ENCODE assay signal across 25 cellular contexts in the genomic region with DNA sequence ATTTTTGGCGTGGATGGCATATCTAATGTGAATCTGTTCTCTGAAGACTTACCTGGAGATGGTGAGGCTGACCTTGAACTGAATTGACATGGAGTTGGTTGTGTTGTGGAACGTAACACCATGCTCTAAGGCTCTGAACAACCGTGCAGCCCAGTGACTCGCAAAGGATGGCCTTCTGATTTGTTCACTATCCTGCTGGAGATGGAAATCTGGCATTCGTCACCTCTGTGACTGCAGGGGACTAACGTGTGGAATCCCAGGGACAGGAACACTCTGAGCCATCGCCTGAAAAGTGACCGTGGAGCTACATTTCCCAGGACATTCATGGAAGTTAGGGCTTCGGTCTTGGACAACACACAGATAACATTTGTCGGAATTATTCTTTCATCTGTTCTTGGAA.
DNase-seq lines count a peak whose midpoint lies in the region; ATAC-seq, FAIRE-seq and TF ChIP-seq lines count a peak whose summit lies in the region.
"Had no signal": no experiment of that assay in that cellular context is flagged by ENCODE, and none has a peak within 500 bp of the region (broad histone marks: within the 10 kb centered on the region; RNA-seq: fewer than 3 reads in every experiment).

No MANE protein-coding gene starts in this region.

- POLR2A ChIA-PET in H1 (lab: Charles Lee; ENCODE audit: partially characterized antibody) (no interaction called here), PC-3 (lab: Charles Lee; ENCODE audit: unreplicated experiment) (no interaction called here)

- BruUV-seq in PC-3 (replicated peaks; lab: Mats Ljungman, UMichigan), result no TSS peak

- H2BK15ac ChIP-seq in H1 (ENCODE audit: low read length), result no peak overlapping the region

- H3K4me1 Mint-ChIP-seq in type B pancreatic cell (ENCODE audit: unreplicated experiment), result peaks cover 7% of the 10 kb centered on the region

- H3K9me2 ChIP-seq in PC-3 (replicated peaks; ENCODE audit: low read length), result no peaks in the 10 kb centered on the region

- no peak overlapping the region for H3K23ac ChIP-seq in H1 (ENCODE audit: insufficient read length)

- H3K79me1 ChIP-seq in H1 (ENCODE audit: low read depth, low read length), result 0 out of 2 replicates have a peak, but pooled peaks cover 7% of the 10 kb centered on the region

- H3K27ac Mint-ChIP-seq in type B pancreatic cell, result peak overlapping the region; percentile 95
- H3K27ac Mint-ChIP-seq: CD8-positive, alpha-beta T cell had no signal

- no peak overlapping the region for H3K4me3 Mint-ChIP-seq in type B pancreatic cell
- H3K4me3 Mint-ChIP-seq: CD8-positive, alpha-beta T cell had no signal

- H2BK120ac ChIP-seq in H1 (replicated peaks; ENCODE audit: low read depth, low read length), result no peak overlapping the region

- H2BK20ac ChIP-seq in H1 (ENCODE audit: low read length), result no peak overlapping the region

- FAIRE-seq in H1 (lab: Jason Lieb, UNC), result no peak
- FAIRE-seq: GM12891, GM18507, H54, HepG2 had no signal

- H2AFZ ChIP-seq in H1 (ENCODE audit: low read length), result no peak overlapping the region
- no peak overlapping the region for H2AFZ ChIP-seq in PC-3 (ENCODE audit: low read length)

- no peaks in the 10 kb centered on the region for H3K27me3 Mint-ChIP-seq in type B pancreatic cell

- TF ChIP-seq CTCF in cardiac muscle cell (IDR thresholded peaks at IDR 0.05; ENCODE audit: low read depth, low read length) (no peak), H1 (IDR thresholded peaks at IDR 0.05; ENCODE audit: control extremely low read depth in 1 of 3, insufficient read depth in 1 of 3, low read depth in 1 of 3, low read length in 3 of 3) (no peak), type B pancreatic cell (conservative IDR thresholded peaks at IDR 0.05) (no peak), PC-3 (conservative IDR thresholded peaks at IDR 0.05; ENCODE audit: low read depth, low read length) (no peak)

- H3K27me3 ChIP-seq in cardiac muscle cell (no peaks in the 10 kb centered on the region), H1 (replicated peaks in 1 of 4; ENCODE audit: control insufficient read depth in 3 of 4, extremely low read depth in 1 of 4, insufficient read depth in 3 of 4, low read length in 3 of 4) (no peaks in the 10 kb centered on the region), mucosa of rectum (ENCODE audit: control insufficient read depth in 2 of 2, insufficient read depth in 2 of 2, low read length in 2 of 2) (no peaks in the 10 kb centered on the region), PC-3 (ENCODE audit: low read length) (no peaks in the 10 kb centered on the region)
- H3K27me3 ChIP-seq: BLaER1 treated with 17β-estradiol and CSF1 and Interleukin-3, amounts not matched to agents 10 nM and 100 nM had no signal

- H4K8ac ChIP-seq in H1 (ENCODE audit: extremely low read depth, insufficient read depth, low read length), result no peak overlapping the region

- no peaks in the 10 kb centered on the region for H3K9me3 Mint-ChIP-seq in type B pancreatic cell
- H3K9me3 Mint-ChIP-seq: CD8-positive, alpha-beta T cell had no signal

- no peak overlapping the region for H3K18ac ChIP-seq in H1 (ENCODE audit: extremely low read depth, low read length)

- WGBS in H1 (ENCODE audit: extremely low coverage in 1 of 2, insufficient coverage in 1 of 2, insufficient read length in 1 of 2, insufficient replicate concordance in 2 of 2, low coverage in 1 of 2, low lambda C conversion rate in 2 of 2, missing lambda C conversion rate in 1 of 2), 2 experiments, result 93% methylated on average over 10 of the region's 10 CpGs; no CpG with 5 or more reads in 1 of the 2 experiments

- no peak overlapping the region for H3K4ac ChIP-seq in H1 (replicated peaks; ENCODE audit: insufficient read length, low read depth, low read length)

- peaks cover 7% of the 10 kb centered on the region for H3K4me1 ChIP-seq in cardiac muscle cell (ENCODE audit: low read depth)
- H3K4me1 ChIP-seq in H1 (replicated peaks in 1 of 4; ENCODE audit: control insufficient read depth in 3 of 4, insufficient read depth in 4 of 4, low read length in 3 of 4), result peaks cover 0 to 10% (median 4%) of the 10 kb centered on the region in 4 experiments; a peak in 5 of 7 replicates
- peaks cover 20 to 27% of the 10 kb centered on the region in 2 donors for H3K4me1 ChIP-seq in mucosa of rectum (ENCODE audit: control insufficient read depth in 2 of 2, insufficient read depth in 2 of 2, low read length in 2 of 2)
- H3K4me1 ChIP-seq in PC-3 (ENCODE audit: insufficient read depth, low read length), result peaks cover 20% of the 10 kb centered on the region

- CTCF ChIA-PET in H1 (lab: Charles Lee; ENCODE audit: partially characterized antibody) (interaction anchor here (0.5 kb wide), 1 partner anchor 53 kb away, joined by 3 read pairs; no protein-coding TSS in a partner anchor), PC-3 (lab: Charles Lee) (no interaction called here)

- H3K4me2 ChIP-seq in H1 (ENCODE audit: insufficient read depth in 1 of 2, low read depth in 2 of 2, low read length in 2 of 2) (no peak overlapping the region), PC-3 (ENCODE audit: low read length) (no peak overlapping the region)

- H3K56ac ChIP-seq in H1 (replicated peaks; ENCODE audit: insufficient read length, low read depth, low read length), result no peak overlapping the region

- no peak overlapping the region for H4K5ac ChIP-seq in H1 (ENCODE audit: insufficient read length, low read depth, low read length)

- no peak overlapping the region for H3K9ac ChIP-seq in H1 (replicated peaks in 1 of 4; ENCODE audit: extremely low read depth in 1 of 4, low read depth in 3 of 4, low read length in 3 of 4)
- peak overlapping the region in 1 of 2 donors; percentile 66 for H3K9ac ChIP-seq in mucosa of rectum (ENCODE audit: low read depth in 1 of 2, low read length in 2 of 2)
- H3K9ac ChIP-seq in PC-3 (ENCODE audit: low read length), result no peak overlapping the region

- H3K9me3 ChIP-seq in cardiac muscle cell (ENCODE audit: low read depth) (no peaks in the 10 kb centered on the region), H1 (ENCODE audit: insufficient read depth in 2 of 2, low read depth in 1 of 2, low read length in 1 of 2) (peaks cover 0 to 8% of the 10 kb centered on the region in 2 experiments; a peak in 2 of 4 replicates), mucosa of rectum (ENCODE audit: control insufficient read depth in 2 of 2, low read length in 2 of 2) (no peaks in the 10 kb centered on the region), PC-3 (ENCODE audit: low read length) (no peaks in the 10 kb centered on the region)
- H3K9me3 ChIP-seq: BLaER1 treated with 17β-estradiol and CSF1 and Interleukin-3, amounts not matched to agents 10 nM and 100 nM had no signal

- H2BK12ac ChIP-seq in H1 (ENCODE audit: low read depth, low read length), result 0 out of 2 replicates have a peak overlapping the region, but pooled peaks have one; percentile 11

- no peak for TF ChIP-seq EP300 in H1 (IDR thresholded peaks at IDR 0.05; ENCODE audit: borderline replicate concordance in 1 of 2, low read depth in 2 of 2, low read length in 2 of 2)

- no peak overlapping the region for H3K14ac ChIP-seq in H1 (ENCODE audit: insufficient read length)

- TF ChIP-seq RAD21 in H1 (IDR thresholded peaks at IDR 0.05 in 1 of 2, conservative IDR thresholded peaks at IDR 0.05 in 1 of 2; ENCODE audit: low read depth in 2 of 2, low read length in 2 of 2), result no peak

- H3K79me2 ChIP-seq in H1 (ENCODE audit: control insufficient read depth in 1 of 2, insufficient read depth in 2 of 2, low read length in 2 of 2), result no peaks in the 10 kb centered on the region; a peak in 1 of 4 replicates
- no peaks in the 10 kb centered on the region for H3K79me2 ChIP-seq in PC-3 (ENCODE audit: low read length)

- no peak for DNase-seq in cardiac muscle cell (ENCODE audit: low read depth in 1 of 2, low spot score in 1 of 2)
- DNase-seq in Right ventricle myocardium superior, result no peak
- no peak for DNase-seq in H1 (ENCODE audit: low read depth in 1 of 2, low spot score in 2 of 2)
- DNase-seq in type B pancreatic cell (ENCODE audit: extremely low spot score, unreplicated experiment), result no peak
- DNase-seq in PC-3, result no peak
- no peak for DNase-seq in dedifferentiated amniotic fluid mesenchymal stem cell (ENCODE audit: extremely low spot score)
- DNase-seq: 8988T; CD8-positive, alpha-beta T cell; KG1; NCI-H1092; NCI-H1436; NCI-H187 treated with DMSO at 0.1 percent for 48 hours; NCI-H2107; NCI-H446 treated with DMSO at 0.1 percent for 48 hours; NCI-H69; SIG-M5 had no signal

- H4K91ac ChIP-seq in H1 (replicated peaks; ENCODE audit: insufficient read length, low read length), result no peak overlapping the region

- TF ChIP-seq POLR2A in H1 (IDR thresholded peaks at IDR 0.05; ENCODE audit: control extremely low read depth in 1 of 2, low read depth in 2 of 2, low read length in 2 of 2), result no peak

- H2BK5ac ChIP-seq in H1 (ENCODE audit: low read depth, low read length), result no peak overlapping the region

- no peaks in the 10 kb centered on the region for H3F3A ChIP-seq in PC-3 (ENCODE audit: low read length, unreplicated experiment)

- ATAC-seq in Right ventricle myocardium superior (ENCODE audit: poor library complexity) (no peak), GM21576 (IDR thresholded peaks at IDR 0.05; ENCODE audit: unreplicated experiment) (no peak), PC-3 (no peak)
- ATAC-seq: HepG2, SK-N-SH treated with all-trans-retinoic acid at 6 μM for 48 hours had no signal

- 0 out of 2 replicates have a peak overlapping the region, but pooled peaks have one; percentile 26 for H2AK5ac ChIP-seq in H1 (ENCODE audit: low read depth, low read length)

- H3K27ac ChIP-seq in cardiac muscle cell (peak overlapping the region; percentile 67), H1 (ENCODE audit: low read depth, low read length) (no peak overlapping the region), mucosa of rectum (ENCODE audit: low read depth in 2 of 2, low read length in 2 of 2) (peak overlapping the region; percentile 93 to 95), PC-3 (ENCODE audit: low read length) (no peak overlapping the region)
- H3K27ac ChIP-seq: RWPE1 had no signal

- H3K36me3 ChIP-seq in cardiac muscle cell (peaks cover 6% of the 10 kb centered on the region), H1 (ENCODE audit: control insufficient read depth in 2 of 4, insufficient read depth in 4 of 4, low read length in 3 of 4) (peaks cover 0 to 16% (median 4%) of the 10 kb centered on the region in 4 experiments; a peak in 5 of 8 replicates), mucosa of rectum (ENCODE audit: control insufficient read depth in 2 of 2, insufficient read depth in 2 of 2, low read length in 2 of 2) (peaks cover 11 to 16% of the 10 kb centered on the region in 2 donors), PC-3 (ENCODE audit: low read depth, low read length) (peaks cover 3% of the 10 kb centered on the region; the same call in 1 of the 2 replicates)

- no peaks in the 10 kb centered on the region for H3K23me2 ChIP-seq in H1 (ENCODE audit: low read depth, low read length)

- H3K4me3 ChIP-seq in cardiac muscle cell, result no peak overlapping the region
- H3K4me3 ChIP-seq in H1 (ENCODE audit: extremely low read depth in 1 of 4, insufficient read depth in 2 of 4, low read depth in 3 of 4, low read length in 4 of 4), result no peak overlapping the region
- H3K4me3 ChIP-seq in mucosa of rectum (ENCODE audit: low read length in 2 of 2), result no peak overlapping the region
- no peak overlapping the region for H3K4me3 ChIP-seq in PC-3 (ENCODE audit: low read length)
- H3K4me3 ChIP-seq: BLaER1 treated with 17β-estradiol and CSF1 and Interleukin-3, amounts not matched to agents 10 nM and 100 nM had no signal

- peaks cover 19% of the 10 kb centered on the region for H3K36me3 Mint-ChIP-seq in type B pancreatic cell

- intact Hi-C loops in Right ventricle myocardium superior (cut with DNase I), result no loop called here
- intact Hi-C loops in PC-3 (cut with micrococcal nuclease), result no loop called here

- H4K20me1 ChIP-seq in H1 (replicated peaks in 1 of 2; ENCODE audit: control insufficient read depth in 1 of 2, insufficient read depth in 2 of 2, low read length in 2 of 2) (no peaks in the 10 kb centered on the region), PC-3 (ENCODE audit: low read length) (no peaks in the 10 kb centered on the region)

Comparison
In these comparisons a context has a peak if more than half of its experiments do, and no peak if none do; other contexts are left out.
1. H3K27ac ChIP-seq: peak in cardiac muscle cell (single experiment) and mucosa of rectum (2 of 2); none in H1 (single experiment) and PC-3 (single experiment).